Comparison of ENCODE assay signal across 27 cellular contexts in genomic region chr6:147716434-147716833, GRCh38.
"Had no signal": no experiment of that assay in that cellular context is flagged by ENCODE, and none has a peak within 500 bp of the region (broad histone marks: within the 10 kb centered on the region; RNA-seq: fewer than 3 reads in every experiment).

No MANE protein-coding gene starts in this region.

- H3K9me3 Mint-ChIP-seq: activated T-cell treated with anti-CD3 and anti-CD28 coated beads, Interleukin-2, amount 50 U/mL, for 24 hours; activated T-helper 17 cell treated with anti-CD3 and anti-CD28 coated beads, Interleukin-2, amount 50 U/mL, for 72 hours had no signal

- H3K27ac ChIP-seq: adrenal gland, colonic mucosa, dorsolateral prefrontal cortex, esophagus muscularis mucosa, gastroesophageal sphincter, heart left ventricle, neural progenitor cell, spleen, thyroid gland, upper lobe of right lung had no signal

- H3K27me3 Mint-ChIP-seq: activated naive CD8-positive, alpha-beta T cell; activated T-cell treated with anti-CD3 and anti-CD28 coated beads, Interleukin-2, amount 50 U/mL, for 24 hours; activated T-helper 17 cell treated with anti-CD3 and anti-CD28 coated beads, Interleukin-2, amount 50 U/mL, for 72 hours; central memory CD8-positive, alpha-beta T cell; effector memory CD8-positive, alpha-beta T cell had no signal

- H3K36me3 ChIP-seq: adrenal gland, colonic mucosa, esophagus muscularis mucosa, gastroesophageal sphincter, heart left ventricle, neural progenitor cell, spleen, thyroid gland, upper lobe of right lung had no signal

- H3K4me3 ChIP-seq: adrenal gland, colonic mucosa, dorsolateral prefrontal cortex, esophagus muscularis mucosa, gastroesophageal sphincter, heart left ventricle, lung, neural progenitor cell, spleen, thyroid gland, upper lobe of right lung had no signal

- ATAC-seq: effector memory CD8-positive, alpha-beta T cell; gastroesophageal sphincter; heart left ventricle; left lobe of liver; naive thymus-derived CD8-positive, alpha-beta T cell; upper lobe of right lung had no signal

- DNase-seq: activated CD4-positive, alpha-beta T cell treated with anti-CD3 and anti-CD28 coated beads for 1 hour; activated CD8-positive, alpha-beta memory T cell treated with anti-CD3 and anti-CD28 coated beads for 24 hours; activated CD8-positive, alpha-beta memory T cell treated with anti-CD3 and anti-CD28 coated beads, Interleukin-2, amount 50 U/mL, for 4 hours; activated naive CD4-positive, alpha-beta T cell; activated T-cell treated with anti-CD3 and anti-CD28 coated beads, Interleukin-2, amount 50 U/mL, for 24 hours; adrenal gland; colonic mucosa; dorsolateral prefrontal cortex; effector memory CD8-positive, alpha-beta T cell; heart left ventricle; naive thymus-derived CD8-positive, alpha-beta T cell; retina; spleen; stimulated activated CD4-positive, alpha-beta T cell treated with anti-CD3 and anti-CD28 coated beads, Interleukin-4, amount 100 ng/mL, for 1 hour; stimulated activated naive CD4-positive, alpha-beta T cell treated with Interleukin-2 at 50 U/mL for 16 hours; substantia nigra; T-helper 9 cell; upper lobe of right lung had no signal

- H3K36me3 Mint-ChIP-seq: activated naive CD8-positive, alpha-beta T cell; naive thymus-derived CD8-positive, alpha-beta T cell had no signal

- H3K9me3 ChIP-seq: adrenal gland, colonic mucosa, gastroesophageal sphincter, thyroid gland, upper lobe of right lung had no signal

- H3K27me3 ChIP-seq: adrenal gland, colonic mucosa, dorsolateral prefrontal cortex, esophagus muscularis mucosa, gastroesophageal sphincter, heart left ventricle, neural progenitor cell, spleen, thyroid gland, upper lobe of right lung had no signal

- H3K4me1 Mint-ChIP-seq: activated T-helper 17 cell treated with anti-CD3 and anti-CD28 coated beads, Interleukin-2, amount 50 U/mL, for 72 hours; central memory CD8-positive, alpha-beta T cell; naive thymus-derived CD8-positive, alpha-beta T cell; neural progenitor cell had no signal

- H3K4me1 ChIP-seq: adrenal gland, colonic mucosa, esophagus muscularis mucosa, gastroesophageal sphincter, heart left ventricle, neural progenitor cell, spleen, thyroid gland, upper lobe of right lung had no signal

- H3K27ac Mint-ChIP-seq: activated naive CD8-positive, alpha-beta T cell; activated T-cell treated with anti-CD3 and anti-CD28 coated beads, Interleukin-2, amount 50 U/mL, for 24 hours; activated T-helper 17 cell treated with anti-CD3 and anti-CD28 coated beads, Interleukin-2, amount 50 U/mL, for 72 hours; effector memory CD8-positive, alpha-beta T cell; naive thymus-derived CD8-positive, alpha-beta T cell; neural progenitor cell had no signal

- H3K4me3 Mint-ChIP-seq: activated naive CD8-positive, alpha-beta T cell; activated T-cell treated with anti-CD3 and anti-CD28 coated beads, Interleukin-2, amount 50 U/mL, for 24 hours; activated T-helper 17 cell treated with anti-CD3 and anti-CD28 coated beads, Interleukin-2, amount 50 U/mL, for 72 hours; central memory CD8-positive, alpha-beta T cell; effector memory CD8-positive, alpha-beta T cell; naive thymus-derived CD8-positive, alpha-beta T cell; neural progenitor cell had no signal
